8 cellular contexts compared by ENCODE assay signal in genomic region chr10:45464958-45465567, GRCh38.
DNase-seq lines count a peak whose midpoint lies in the region; ATAC-seq and TF ChIP-seq lines count a peak whose summit lies in the region.

No MANE protein-coding gene starts in this region.

- no peak overlapping the region for H3K4me3 ChIP-seq in CD8-positive, alpha-beta T cell (ENCODE audit: low read depth, low read length)
- no peak overlapping the region for H3K4me3 ChIP-seq in fibroblast of the aortic adventitia (ENCODE audit: low read depth, low read length)
- H3K4me3 ChIP-seq in suprapubic skin = no peak overlapping the region

- H3K27me3 ChIP-seq in CD8-positive, alpha-beta T cell (ENCODE audit: insufficient read depth, low read length) = no peaks in the 10 kb centered on the region
- H3K27me3 ChIP-seq in suprapubic skin = no peaks in the 10 kb centered on the region

- peak; percentile 93 for TF ChIP-seq CTCF in CD8-positive, alpha-beta T cell (IDR thresholded peaks at IDR 0.05)
- peak; percentile 98 for TF ChIP-seq CTCF in fibroblast of the aortic adventitia (IDR thresholded peaks at IDR 0.05; ENCODE audit: insufficient read depth, low read length)
- peak; percentile 65 to 85 for TF ChIP-seq CTCF in suprapubic skin (IDR thresholded peaks at IDR 0.05)

- H3K27me3 Mint-ChIP-seq in CD8-positive, alpha-beta T cell (ENCODE audit: low read depth) = no peaks in the 10 kb centered on the region
- no peaks in the 10 kb centered on the region for H3K27me3 Mint-ChIP-seq in activated T-helper 17 cell treated with anti-CD3 and anti-CD28 coated beads, Interleukin-2, amount 50 U/mL, for 72 hours

- no peak for TF ChIP-seq EP300 in suprapubic skin (IDR thresholded peaks at IDR 0.05)

- POLR2A ChIA-PET in CD8-positive, alpha-beta T cell (lab: Charles Lee) = interaction anchor here (1.0 kb wide), 1 partner anchor 207 kb away, joined by 4 read pairs; the partner anchor contains the start of gene ZFAND4

- no peaks in the 10 kb centered on the region for H3K9me3 Mint-ChIP-seq in CD8-positive, alpha-beta T cell
- H3K9me3 Mint-ChIP-seq in activated T-helper 17 cell treated with anti-CD3 and anti-CD28 coated beads, Interleukin-2, amount 50 U/mL, for 72 hours = no peaks in the 10 kb centered on the region

- peaks cover 12% of the 10 kb centered on the region for H3K4me1 ChIP-seq in CD8-positive, alpha-beta T cell (ENCODE audit: insufficient read depth, low read length)
- peaks cover 6% of the 10 kb centered on the region for H3K4me1 ChIP-seq in suprapubic skin

- H3K27ac Mint-ChIP-seq in CD8-positive, alpha-beta T cell = no peak overlapping the region
- peak overlapping the region; percentile 41 for H3K27ac Mint-ChIP-seq in activated T-helper 17 cell treated with anti-CD3 and anti-CD28 coated beads, Interleukin-2, amount 50 U/mL, for 72 hours

- CTCF ChIA-PET in CD8-positive, alpha-beta T cell (lab: Charles Lee) = interaction anchor here (0.7 to 2.0 kb wide), 23 partner anchors 9 to 253 kb away, joined by 3 to 7 read pairs (median 4); partner anchors contain the start of gene ZFAND4

- peaks cover 25% of the 10 kb centered on the region for H3K4me1 Mint-ChIP-seq in CD8-positive, alpha-beta T cell (ENCODE audit: low read depth)
- H3K4me1 Mint-ChIP-seq in activated T-helper 17 cell treated with anti-CD3 and anti-CD28 coated beads, Interleukin-2, amount 50 U/mL, for 72 hours = peaks cover 24% of the 10 kb centered on the region

- peaks cover 36% of the 10 kb centered on the region for H3K36me3 Mint-ChIP-seq in CD8-positive, alpha-beta T cell
- H3K36me3 Mint-ChIP-seq in activated T-helper 17 cell treated with anti-CD3 and anti-CD28 coated beads, Interleukin-2, amount 50 U/mL, for 72 hours (ENCODE audit: low read depth) = peaks cover 20% of the 10 kb centered on the region

- peak; percentile 96 for ATAC-seq in CD8-positive, alpha-beta T cell
- ATAC-seq in HG03457 (IDR thresholded peaks at IDR 0.05; ENCODE audit: unreplicated experiment) = peak; percentile 35
- ATAC-seq in activated T-helper 17 cell treated with anti-CD3 and anti-CD28 coated beads, Interleukin-2, amount 50 U/mL, for 72 hours (replicated peaks) = peak; percentile 96

- no peak overlapping the region for H3K27ac ChIP-seq in CD8-positive, alpha-beta T cell (ENCODE audit: low read depth, low read length)
- H3K27ac ChIP-seq in suprapubic skin = no peak overlapping the region

- H3K36me3 ChIP-seq in CD8-positive, alpha-beta T cell (ENCODE audit: insufficient read depth, low read length) = peaks cover 3% of the 10 kb centered on the region
- peaks cover 23% of the 10 kb centered on the region for H3K36me3 ChIP-seq in suprapubic skin

- H3K4me3 Mint-ChIP-seq in CD8-positive, alpha-beta T cell = no peak overlapping the region
- no peak overlapping the region for H3K4me3 Mint-ChIP-seq in activated T-helper 17 cell treated with anti-CD3 and anti-CD28 coated beads, Interleukin-2, amount 50 U/mL, for 72 hours

- 23% methylated on average over 6 of the region's 6 CpGs for WGBS in suprapubic skin

- H3K9me3 ChIP-seq in CD8-positive, alpha-beta T cell (ENCODE audit: low read length) = no peaks in the 10 kb centered on the region
- no peaks in the 10 kb centered on the region for H3K9me3 ChIP-seq in suprapubic skin

- peak; percentile 60 to 85 (median 74) for DNase-seq in CD8-positive, alpha-beta T cell
- peak; percentile 52 for DNase-seq in GM19240 (ENCODE audit: insufficient read length, low spot score)
- peak; percentile 47 for DNase-seq in RPMI7951 (ENCODE audit: low read depth)
- peak; percentile 75 for DNase-seq in fibroblast of the aortic adventitia (ENCODE audit: low read depth)
- peak in 48 of 56 donors; percentile 14 to 87 (median 56) for DNase-seq in nucleus accumbens (lab: John Stamatoyannopoulos, UW)
- no peak for DNase-seq in suprapubic skin (ENCODE audit: low spot score in 2 of 2)

- intact Hi-C loops in CD8-positive, alpha-beta T cell (cut with DNase I, micrococcal nuclease) = loop anchor here (1.0 to 10.0 kb wide), 6 partner anchors 127 to 460 kb away; partner anchors contain the start of genes ZNF22 (in 2 of the 2), WASHC2C (in 1 of the 2) and ZFAND4 (in 1 of the 2)

- TF ChIP-seq POLR2A in suprapubic skin (IDR thresholded peaks at IDR 0.05) = no peak

Comparison
In these comparisons a context has a peak if more than half of its experiments do, and no peak if none do; other contexts are left out.
1. ATAC-seq: peak in every context shown above with its lines; median percentile 96 in CD8-positive, alpha-beta T cell; 96 in activated T-helper 17 cell treated with anti-CD3 and anti-CD28 coated beads, Interleukin-2, amount 50 U/mL, for 72 hours; 35 in HG03457.
2. DNase-seq: peak in CD8-positive, alpha-beta T cell (7 of 7), GM19240 (single experiment), RPMI7951 (single experiment), fibroblast of the aortic adventitia (single experiment) and nucleus accumbens (48 of 56); none in suprapubic skin (0 of 2).
3. Peak in every context shown above with its lines, with median percentiles within 50 percentile points of each other: CTCF ChIP-seq.